ENCODE assay signal across 10 cellular contexts in the genomic region with DNA sequence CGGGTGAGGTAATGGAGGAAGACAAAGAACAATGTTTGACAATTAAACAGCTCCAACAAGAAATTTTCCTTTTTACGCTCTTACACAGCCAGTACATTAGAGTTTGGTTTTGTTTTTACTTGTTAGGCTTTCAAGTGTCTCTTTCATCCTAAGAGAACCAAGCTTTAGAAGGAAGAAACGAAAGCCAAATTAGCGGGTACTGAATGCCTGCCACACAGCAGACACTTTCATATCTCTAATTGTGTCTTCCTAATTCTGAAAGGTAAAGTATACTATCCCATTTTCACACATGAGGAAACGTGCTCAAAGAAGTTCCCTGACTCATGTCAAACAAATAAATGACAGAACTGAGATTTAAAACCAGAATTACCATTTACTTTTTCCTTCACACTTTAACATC.
DNase-seq lines count a peak whose midpoint lies in the region; ATAC-seq, FAIRE-seq and TF ChIP-seq lines count a peak whose summit lies in the region.
"Had no signal": no experiment of that assay in that cellular context is flagged by ENCODE, and none has a peak within 500 bp of the region (broad histone marks: within the 10 kb centered on the region; RNA-seq: fewer than 3 reads in every experiment).

No MANE protein-coding gene starts in this region.

- H3K27ac Mint-ChIP-seq in activated T-helper 17 cell treated with anti-CD3 and anti-CD28 coated beads, Interleukin-2, amount 50 U/mL, for 72 hours: peak overlapping the region; percentile 24

- H3K27me3 Mint-ChIP-seq in activated T-helper 17 cell treated with anti-CD3 and anti-CD28 coated beads, Interleukin-2, amount 50 U/mL, for 72 hours: no peaks in the 10 kb centered on the region

- peaks cover 24% of the 10 kb centered on the region for H3K36me3 Mint-ChIP-seq in activated T-helper 17 cell treated with anti-CD3 and anti-CD28 coated beads, Interleukin-2, amount 50 U/mL, for 72 hours (ENCODE audit: low read depth)

- H3K36me3 ChIP-seq in kidney (ENCODE audit: control insufficient read depth in 1 of 2, insufficient read depth in 2 of 2, low read length in 2 of 2): no peaks in the 10 kb centered on the region
- H3K36me3 ChIP-seq: cardiac muscle cell had no signal

- no peak overlapping the region for H3K9ac ChIP-seq in kidney (ENCODE audit: low read length in 2 of 2)

- H3K4me3 ChIP-seq in GM12865 (ENCODE audit: low read depth, low read length) (no peak overlapping the region), kidney (ENCODE audit: low read length in 2 of 2) (no peak overlapping the region)
- H3K4me3 ChIP-seq: cardiac muscle cell had no signal

- H3K4me1 Mint-ChIP-seq in activated T-helper 17 cell treated with anti-CD3 and anti-CD28 coated beads, Interleukin-2, amount 50 U/mL, for 72 hours: peaks cover 13% of the 10 kb centered on the region

- in situ Hi-C loops in GM13977 (cut with MboI; ENCODE audit: low pct_unique_long_range_greater_than_20kb, low sequenced_read_pairs, unreplicated experiment): no loop called here

- peak overlapping the region; percentile 48 for H3K4me3 Mint-ChIP-seq in activated T-helper 17 cell treated with anti-CD3 and anti-CD28 coated beads, Interleukin-2, amount 50 U/mL, for 72 hours

- no peak overlapping the region for H3K27ac ChIP-seq in kidney (ENCODE audit: low read depth in 2 of 2, low read length in 2 of 2)
- H3K27ac ChIP-seq: cardiac muscle cell had no signal

- H3K4me1 ChIP-seq in kidney (ENCODE audit: control insufficient read depth in 1 of 2, insufficient read depth in 1 of 2, low read depth in 1 of 2, low read length in 2 of 2): peaks cover 0 to 7% of the 10 kb centered on the region in 2 donors

- FAIRE-seq in kidney (lab: Jason Lieb, UNC): no peak

- TF ChIP-seq CTCF in GM12865 (IDR thresholded peaks at IDR 0.05; ENCODE audit: insufficient read depth, low read depth, low read length, missing control alignments) (no peak), kidney (IDR thresholded peaks at IDR 0.05; ENCODE audit: borderline replicate concordance, extremely low read depth, insufficient read depth) (no peak), GM13977 (IDR thresholded peaks at IDR 0.05; ENCODE audit: extremely low read depth, insufficient read depth, missing control alignments) (no peak)

- intact Hi-C loops in kidney (cut with DNase I): no loop called here
- intact Hi-C loops in head of caudate nucleus (cut with DNase I): no loop called here

- H3K9me3 Mint-ChIP-seq in activated T-helper 17 cell treated with anti-CD3 and anti-CD28 coated beads, Interleukin-2, amount 50 U/mL, for 72 hours: no peaks in the 10 kb centered on the region

- ATAC-seq in GM19372 (IDR thresholded peaks at IDR 0.05; ENCODE audit: low read depth, unreplicated experiment): peak; percentile 65
- ATAC-seq in HG03039 (IDR thresholded peaks at IDR 0.05; ENCODE audit: unreplicated experiment): peak; percentile 93
- ATAC-seq in activated T-helper 17 cell treated with anti-CD3 and anti-CD28 coated beads, Interleukin-2, amount 50 U/mL, for 72 hours (replicated peaks): peak; percentile 91

- DNase-seq in GM12865 (ENCODE audit: low read depth): peak; percentile 80
- no peak for DNase-seq in COR-L47 (lab: John Stamatoyannopoulos, UW)
- no peak for DNase-seq in kidney
- DNase-seq in GM13977 (ENCODE audit: low spot score): no peak
- no peak for DNase-seq in head of caudate nucleus
- DNase-seq: Caco-2 had no signal

- peaks cover 0 to 10% of the 10 kb centered on the region in 2 donors for H3K9me3 ChIP-seq in kidney (ENCODE audit: control insufficient read depth in 1 of 2, low read length in 2 of 2)
